17 cellular contexts compared by ENCODE assay signal in the genomic region with DNA sequence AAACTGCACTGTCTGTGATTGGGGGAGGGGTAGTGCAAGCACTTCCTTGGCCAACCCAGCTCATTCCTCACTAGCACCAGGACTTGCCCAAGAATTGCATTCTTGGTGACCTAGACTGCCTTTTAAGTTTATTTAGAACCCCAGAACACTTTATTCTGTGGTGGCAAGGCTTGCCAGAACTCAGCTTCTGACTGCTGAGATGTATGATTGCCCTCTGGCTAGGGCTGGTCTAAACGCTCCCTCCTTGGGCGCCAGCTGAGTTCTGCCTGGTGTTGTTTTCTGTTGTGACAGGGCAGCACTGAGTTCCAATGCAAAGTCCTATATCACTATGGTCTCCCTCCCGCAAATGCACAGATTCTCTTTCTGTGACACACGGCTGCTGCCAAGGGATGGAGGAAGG.
DNase-seq lines count a peak whose midpoint lies in the region; ATAC-seq and TF ChIP-seq lines count a peak whose summit lies in the region.
"Had no signal": no experiment of that assay in that cellular context is flagged by ENCODE, and none has a peak within 500 bp of the region (broad histone marks: within the 10 kb centered on the region; RNA-seq: fewer than 3 reads in every experiment).

No MANE protein-coding gene starts in this region.

- H3K4me3 ChIP-seq in GM23248 (peak overlapping the region; percentile 46), RWPE2 (ENCODE audit: severe bottlenecking) (no peak overlapping the region), fibroblast of the aortic adventitia (ENCODE audit: low read depth, low read length) (no peak overlapping the region), smooth muscle cell (no peak overlapping the region), uterus (no peak overlapping the region), hepatocyte (no peak overlapping the region)
- H3K4me3 ChIP-seq: thyroid gland had no signal

- H3K36me3 ChIP-seq in GM23248 (ENCODE audit: low read depth) = no peaks in the 10 kb centered on the region
- no peaks in the 10 kb centered on the region for H3K36me3 ChIP-seq in RWPE2 (ENCODE audit: low read depth)
- no peaks in the 10 kb centered on the region for H3K36me3 ChIP-seq in smooth muscle cell (ENCODE audit: low read depth)
- no peaks in the 10 kb centered on the region for H3K36me3 ChIP-seq in uterus
- H3K36me3 ChIP-seq in hepatocyte (replicated peaks; ENCODE audit: insufficient read depth, low read depth) = no peaks in the 10 kb centered on the region
- H3K36me3 ChIP-seq: brain microvascular endothelial cell, thyroid gland had no signal

- ATAC-seq in RWPE2 (ENCODE audit: low read depth) = 0 out of 3 replicates have a peak, but pooled peaks have one; percentile 21
- ATAC-seq: natural killer cell treated with Interleukin-12 subunit alpha and Interleukin-12 subunit beta and Interleukin-15 and Interleukin-18, amount 100 ng/mL, for 72 hours had no signal

- 28 to 43% methylated on average over 4 of the region's 4 CpGs for WGBS in GM23248 (ENCODE audit: low coverage in 1 of 2, low lambda C conversion rate in 2 of 2, missing lambda C conversion rate in 2 of 2), 2 experiments
- WGBS in smooth muscle cell (ENCODE audit: low lambda C conversion rate) = 76% methylated on average over 4 of the region's 4 CpGs
- 94% methylated on average over 4 of the region's 4 CpGs for WGBS in hepatocyte (ENCODE audit: low lambda C conversion rate, missing lambda C conversion rate)

- H2AFZ ChIP-seq in GM23248 (peak overlapping the region; percentile 24), smooth muscle cell (ENCODE audit: low read depth) (peak overlapping the region; percentile 26), hepatocyte (no peak overlapping the region)

- in situ Hi-C loops in GM23248 (cut with MboI) = no loop called here

- H3K4me1 ChIP-seq in GM23248 (ENCODE audit: insufficient read depth) (peaks cover 35% of the 10 kb centered on the region), RWPE2 (ENCODE audit: insufficient read depth, poor library complexity, severe bottlenecking) (no peaks in the 10 kb centered on the region), smooth muscle cell (ENCODE audit: low read depth) (peaks cover 11% of the 10 kb centered on the region), uterus (no peaks in the 10 kb centered on the region), hepatocyte (ENCODE audit: insufficient read depth) (peaks cover 5% of the 10 kb centered on the region)
- H3K4me1 ChIP-seq: Caco-2 had no signal

- intact Hi-C loops in uterus (cut with DNase I; ENCODE audit: low total_unique reads) = no loop called here

- H3K27me3 ChIP-seq in GM23248 (replicated peaks; ENCODE audit: insufficient read depth) = no peaks in the 10 kb centered on the region
- H3K27me3 ChIP-seq in RWPE2 (ENCODE audit: insufficient read depth, poor library complexity, severe bottlenecking) = no peaks in the 10 kb centered on the region
- no peaks in the 10 kb centered on the region for H3K27me3 ChIP-seq in smooth muscle cell (ENCODE audit: low read depth)
- H3K27me3 ChIP-seq in uterus = no peaks in the 10 kb centered on the region
- no peaks in the 10 kb centered on the region for H3K27me3 ChIP-seq in hepatocyte
- H3K27me3 ChIP-seq: brain microvascular endothelial cell, thyroid gland had no signal

- H3F3A ChIP-seq in GM23248 (ENCODE audit: insufficient read depth) (peaks cover 29% of the 10 kb centered on the region; the same call in 1 of the 2 replicates), smooth muscle cell (ENCODE audit: low read depth) (peaks cover 23% of the 10 kb centered on the region)

- H3K4me2 ChIP-seq in GM23248 (ENCODE audit: unreplicated experiment) (peak overlapping the region; percentile 41), smooth muscle cell (peak overlapping the region; percentile 60), hepatocyte (no peak overlapping the region)

- TF ChIP-seq POLR2A in uterus (IDR thresholded peaks at IDR 0.05) = no peak

- H3K79me2 ChIP-seq in GM23248 (ENCODE audit: insufficient read depth) (no peaks in the 10 kb centered on the region), smooth muscle cell (ENCODE audit: low read depth) (no peaks in the 10 kb centered on the region), hepatocyte (no peaks in the 10 kb centered on the region)

- TF ChIP-seq CTCF in RWPE2 (IDR thresholded peaks at IDR 0.05; ENCODE audit: poor library complexity, severe bottlenecking) (no peak), fibroblast of the aortic adventitia (IDR thresholded peaks at IDR 0.05; ENCODE audit: insufficient read depth, low read length) (no peak), smooth muscle cell (IDR thresholded peaks at IDR 0.05; ENCODE audit: borderline replicate concordance, insufficient read depth, poor library complexity, severe bottlenecking) (no peak), uterus (IDR thresholded peaks at IDR 0.05) (no peak), hepatocyte (IDR thresholded peaks at IDR 0.05; ENCODE audit: poor library complexity) (no peak)

- H3K27ac ChIP-seq in GM23248 (peak overlapping the region; percentile 53), RWPE2 (ENCODE audit: poor library complexity, severe bottlenecking) (no peak overlapping the region), smooth muscle cell (ENCODE audit: low read depth) (peak overlapping the region; percentile 83), uterus (no peak overlapping the region), hepatocyte (no peak overlapping the region)
- H3K27ac ChIP-seq: brain microvascular endothelial cell, thyroid gland had no signal

- H4K20me1 ChIP-seq in GM23248 (ENCODE audit: insufficient read depth) = no peaks in the 10 kb centered on the region
- H4K20me1 ChIP-seq in smooth muscle cell (ENCODE audit: low read depth) = no peaks in the 10 kb centered on the region
- no peaks in the 10 kb centered on the region for H4K20me1 ChIP-seq in hepatocyte (ENCODE audit: insufficient read depth, poor library complexity, severe bottlenecking)

- no peaks in the 10 kb centered on the region for H3K9me3 ChIP-seq in GM23248 (ENCODE audit: low read depth)
- H3K9me3 ChIP-seq in RWPE2 (ENCODE audit: severe bottlenecking) = no peaks in the 10 kb centered on the region
- no peaks in the 10 kb centered on the region for H3K9me3 ChIP-seq in smooth muscle cell (replicated peaks; ENCODE audit: low read depth)
- no peaks in the 10 kb centered on the region for H3K9me3 ChIP-seq in uterus
- no peaks in the 10 kb centered on the region for H3K9me3 ChIP-seq in hepatocyte (ENCODE audit: low read depth)
- H3K9me3 ChIP-seq: Caco-2, thyroid gland had no signal

- H3K9me2 ChIP-seq in GM23248 (ENCODE audit: insufficient read depth) = 0 out of 2 replicates have a peak, but pooled peaks cover 8% of the 10 kb centered on the region
- no peaks in the 10 kb centered on the region for H3K9me2 ChIP-seq in hepatocyte (replicated peaks; ENCODE audit: insufficient read depth)

- no peak overlapping the region for H3K9ac ChIP-seq in GM23248
- no peak overlapping the region for H3K9ac ChIP-seq in smooth muscle cell (ENCODE audit: low read depth)

- DNase-seq in GM23248 = peak; percentile 71
- DNase-seq in RWPE2 (ENCODE audit: low spot score) = no peak
- peak; percentile 19 for DNase-seq in fibroblast of the aortic adventitia (ENCODE audit: low read depth)
- DNase-seq in smooth muscle cell (lab: John Stamatoyannopoulos, UW; ENCODE audit: unreplicated experiment) = no peak
- DNase-seq in uterus = no peak
- no peak for DNase-seq in hepatocyte (ENCODE audit: low spot score)
- no peak for DNase-seq in T-helper 2 cell
- DNase-seq: activated CD4-positive, alpha-beta T cell treated with anti-CD3 and anti-CD28 coated beads for 48 hours; activated naive CD8-positive, alpha-beta T cell treated with anti-CD3 and anti-CD28 coated beads for 36 hours; brain microvascular endothelial cell; Caco-2; cortex of kidney; foreskin melanocyte; NCI-H524; stimulated activated naive CD4-positive, alpha-beta T cell treated with Interleukin-2 at 50 U/mL for 16 hours had no signal

Comparison
In these comparisons a context has a peak if more than half of its experiments do, and no peak if none do; other contexts are left out.
1. DNase-seq: peak in GM23248 (single experiment) and fibroblast of the aortic adventitia (single experiment); none in RWPE2 (single experiment), smooth muscle cell (single experiment), uterus (0 of 2), hepatocyte (single experiment) and T-helper 2 cell (0 of 5).
2. H3K27ac ChIP-seq: peak in GM23248 (single experiment) and smooth muscle cell (single experiment); none in RWPE2 (single experiment), uterus (0 of 2) and hepatocyte (single experiment).